21 cellular contexts compared by ENCODE assay signal in the genomic region with DNA sequence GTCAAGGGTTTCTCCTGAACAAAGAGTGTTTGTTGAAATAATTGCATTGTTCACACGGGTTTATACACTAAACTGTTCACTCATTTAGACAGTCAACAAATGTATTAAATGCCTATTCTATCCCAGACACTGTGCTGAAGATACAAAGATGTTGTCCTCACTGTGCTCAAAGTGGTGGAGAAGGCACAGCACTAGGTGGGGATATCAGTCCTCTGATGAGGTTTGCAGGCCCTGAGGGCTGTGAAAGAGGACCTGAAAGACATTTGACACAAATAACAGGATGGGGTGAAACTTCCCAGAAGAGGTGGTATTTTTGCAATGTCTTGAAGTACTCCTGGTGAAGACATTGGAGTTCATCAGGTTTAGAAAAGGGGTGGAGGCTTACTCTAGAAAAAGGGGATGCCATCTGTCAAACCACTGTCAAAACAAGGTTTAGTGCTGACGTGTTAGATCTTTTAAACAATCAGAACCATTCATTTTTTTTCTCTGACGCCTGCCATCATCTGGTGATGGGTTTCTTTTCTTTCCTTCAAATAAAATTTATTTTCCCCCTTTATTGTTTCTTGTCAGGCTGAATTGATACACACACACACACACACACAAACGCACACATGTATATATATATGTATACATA.
A peak's percentile ranks its signal among the peaks of the same experiment; 100 is the strongest.
DNase-seq lines count a peak whose midpoint lies in the region; ATAC-seq and TF ChIP-seq lines count a peak whose summit lies in the region.
"Had no signal": no experiment of that assay in that cellular context is flagged by ENCODE, and none has a peak within 500 bp of the region (broad histone marks: within the 10 kb centered on the region; RNA-seq: fewer than 3 reads in every experiment).

No MANE protein-coding gene starts in this region.

- no peak for TF ChIP-seq POLR2A in right lobe of liver (IDR thresholded peaks at IDR 0.05)

- no peaks in the 10 kb centered on the region for H3K27me3 ChIP-seq in right lobe of liver
- H3K27me3 ChIP-seq: BLaER1 treated with 17β-estradiol and CSF1 and Interleukin-3, amounts not matched to agents 10 nM and 100 nM; neutrophil; SJCRH30; suprapubic skin; vagina had no signal

- intact Hi-C loops in right lobe of liver (cut with DNase I) = no loop called here

- H3K4me3 ChIP-seq in GM12865 (ENCODE audit: low read depth, low read length) = no peak overlapping the region
- H3K4me3 ChIP-seq in right lobe of liver = no peak overlapping the region
- H3K4me3 ChIP-seq: BLaER1 treated with 17β-estradiol and CSF1 and Interleukin-3, amounts not matched to agents 10 nM and 100 nM; SJCRH30; suprapubic skin; vagina had no signal

- DNase-seq in NCI-H1694 treated with DMSO at 0.1 percent for 48 hours (lab: John Stamatoyannopoulos, UW) (peak; percentile 9), NCI-H1694 (lab: John Stamatoyannopoulos, UW) (no peak), GM12865 (ENCODE audit: low read depth) (peak; percentile 31), NCI-H524 (lab: John Stamatoyannopoulos, UW) (peak; percentile 0 to 56), right lobe of liver (no peak)
- no peak for DNase-seq in activated CD4-positive, alpha-beta T cell treated with anti-CD3 and anti-CD28 coated beads for 48 hours
- DNase-seq in activated naive CD4-positive, alpha-beta T cell (lab: John Stamatoyannopoulos, UW) = no peak
- DNase-seq: activated CD4-positive, alpha-beta T cell treated with anti-CD3 and anti-CD28 coated beads, Interleukin-2, amount 50 U/mL, for 1 hour; activated effector memory CD4-positive, alpha-beta T cell treated with anti-CD3 and anti-CD28 coated beads, Interleukin-2, amount 50 U/mL, for 16 hours; amniotic stem cell; DMS79 treated with DMSO at 0.1 percent for 48 hours; HFFc6; left cardiac atrium; NCI-H226; PC-3; SJCRH30 had no signal

- peaks cover 0 to 37% (median 5%) of the 10 kb centered on the region in 4 donors for H3K4me1 ChIP-seq in right lobe of liver
- H3K4me1 ChIP-seq: BLaER1 treated with 17β-estradiol and CSF1 and Interleukin-3, amounts not matched to agents 10 nM and 100 nM; SJCRH30; vagina had no signal

- H3K9me3 ChIP-seq in right lobe of liver = no peaks in the 10 kb centered on the region
- H3K9me3 ChIP-seq: BLaER1 treated with 17β-estradiol and CSF1 and Interleukin-3, amounts not matched to agents 10 nM and 100 nM; neutrophil; SJCRH30; suprapubic skin; vagina had no signal

- peak overlapping the region in 2 of 3 donors; percentile 37 to 71 for H3K27ac ChIP-seq in right lobe of liver
- H3K27ac ChIP-seq: BLaER1 treated with 17β-estradiol and CSF1 and Interleukin-3, amounts not matched to agents 10 nM and 100 nM; neutrophil; SJCRH30; suprapubic skin; vagina had no signal

- peaks cover 0 to 9% (median 0%) of the 10 kb centered on the region in 4 donors for H3K36me3 ChIP-seq in right lobe of liver
- H3K36me3 ChIP-seq: BLaER1 treated with 17β-estradiol and CSF1 and Interleukin-3, amounts not matched to agents 10 nM and 100 nM; neutrophil; suprapubic skin had no signal

- ATAC-seq in right lobe of liver (peak; percentile 34 to 84 (median 68)), GM18502 (IDR thresholded peaks at IDR 0.05; ENCODE audit: poor library complexity, unreplicated experiment) (no peak)
- ATAC-seq: left cardiac atrium, PC-3 had no signal

- 57% methylated on average over 4 of the region's 4 CpGs for WGBS in right lobe of liver (ENCODE audit: insufficient coverage, low coverage, low lambda C conversion rate, missing lambda C conversion rate)

- no peak for TF ChIP-seq CTCF in GM12865 (IDR thresholded peaks at IDR 0.05; ENCODE audit: insufficient read depth, low read depth, low read length, missing control alignments)
- TF ChIP-seq CTCF in right lobe of liver (IDR thresholded peaks at IDR 0.05) = peak in 2 of 4 donors; percentile 6 to 22

Comparison
In these comparisons a context has a peak if more than half of its experiments do, and no peak if none do; other contexts are left out.
1. DNase-seq: peak in NCI-H1694 treated with DMSO at 0.1 percent for 48 hours (single experiment), GM12865 (single experiment) and NCI-H524 (2 of 2); none in NCI-H1694 (single experiment), right lobe of liver (0 of 3), activated CD4-positive, alpha-beta T cell treated with anti-CD3 and anti-CD28 coated beads for 48 hours (single experiment) and activated naive CD4-positive, alpha-beta T cell (0 of 4).